In the genomic region with DNA sequence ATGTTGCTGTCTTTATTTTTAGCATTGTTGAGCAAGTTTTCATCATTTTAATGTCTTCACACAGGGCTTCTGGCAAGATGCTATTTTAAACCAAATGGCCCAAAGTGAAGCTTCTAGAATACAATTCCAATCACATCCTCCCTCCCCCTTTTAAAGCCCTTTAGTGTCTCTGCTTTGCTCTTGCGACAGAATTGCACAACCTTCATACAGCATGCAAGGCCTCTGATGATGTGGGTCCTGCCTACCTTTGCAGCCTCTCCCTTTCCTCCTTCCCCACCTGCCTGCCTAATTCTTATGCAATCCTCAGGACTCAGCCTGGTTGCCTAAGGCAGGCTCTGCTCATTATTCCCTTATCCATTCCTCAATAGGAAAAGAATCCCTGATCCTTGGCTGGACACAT, we compare ENCODE assay signal across 18 cellular contexts.
DNase-seq lines count a peak whose midpoint lies in the region; ATAC-seq and TF ChIP-seq lines count a peak whose summit lies in the region.
"Had no signal": no experiment of that assay in that cellular context is flagged by ENCODE, and none has a peak within 500 bp of the region (broad histone marks: within the 10 kb centered on the region; RNA-seq: fewer than 3 reads in every experiment).

No MANE protein-coding gene starts in this region.

- 86% methylated on average over 1 of the region's 1 CpG; no CpG with 5 or more reads in 1 of the 2 experiments for WGBS in IMR-90 (ENCODE audit: extremely low coverage in 2 of 2, insufficient read length in 1 of 2), 2 experiments

- H3K9ac ChIP-seq in IMR-90 (ENCODE audit: low read depth, low read length) = no peak overlapping the region
- H3K9ac ChIP-seq: SK-N-SH had no signal

- no peak overlapping the region for H3K4ac ChIP-seq in IMR-90 (ENCODE audit: low read depth, low read length)

- H2BK15ac ChIP-seq in IMR-90 (ENCODE audit: low read depth, low read length) = no peak overlapping the region

- no peak overlapping the region for H3K18ac ChIP-seq in IMR-90 (ENCODE audit: low read depth, low read length)

- H3K27me3 ChIP-seq in IMR-90 (ENCODE audit: control insufficient read depth, insufficient read depth, low read length) (no peaks in the 10 kb centered on the region), lower lobe of right lung (ENCODE audit: low read depth) (no peaks in the 10 kb centered on the region), WERI-Rb-1 (ENCODE audit: insufficient read depth, low read depth, severe bottlenecking) (no peaks in the 10 kb centered on the region)
- H3K27me3 ChIP-seq: sigmoid colon had no signal

- no peak overlapping the region for H2AK9ac ChIP-seq in IMR-90 (replicated peaks; ENCODE audit: low read depth, low read length, poor library complexity)

- peaks cover 2% of the 10 kb centered on the region; the same call in 1 of the 2 replicates for H3K9me1 ChIP-seq in IMR-90 (ENCODE audit: insufficient read depth, low read length)

- TF ChIP-seq CTCF in IMR-90 (conservative IDR thresholded peaks at IDR 0.05; ENCODE audit: low read depth, low read length) = no peak
- TF ChIP-seq CTCF in lower lobe of right lung (IDR thresholded peaks at IDR 0.05) = no peak
- no peak for TF ChIP-seq CTCF in WERI-Rb-1 (IDR thresholded peaks at IDR 0.05; ENCODE audit: low read depth, low read length)

- CTCF ChIA-PET in IMR-90 (lab: Yijun Ruan, JAX) = no interaction called here

- BruUV-seq in IMR-90 (replicated peaks; lab: Mats Ljungman, UMichigan) = no TSS peak

- H3K56ac ChIP-seq in IMR-90 (ENCODE audit: extremely low read depth, insufficient read depth, low read length) = no peak overlapping the region

- no peak overlapping the region for H4K5ac ChIP-seq in IMR-90 (ENCODE audit: low read depth, low read length)

- dilution Hi-C loops in IMR-90 (cut with HindIII; ENCODE audit: low sequenced_read_pairs, unreplicated experiment) = no loop called here

- peaks cover 32% of the 10 kb centered on the region for H3K9me3 Mint-ChIP-seq in T-helper 1 cell treated with Interleukin-12 subunit alpha and Interleukin-12 subunit beta and Interleukin-4 antibody, amounts not matched to agents 30 μg/mL and 1 μg/mL, for 36 hours
- H3K9me3 Mint-ChIP-seq in activated T-helper 17 cell treated with anti-CD3 and anti-CD28 coated beads, Interleukin-2, amount 50 U/mL, for 72 hours = peaks cover 4% of the 10 kb centered on the region

- ATAC-seq in IMR-90 (ENCODE audit: low read depth) (no peak), lower lobe of right lung (peak; percentile 40 to 52), GM18502 (IDR thresholded peaks at IDR 0.05; ENCODE audit: poor library complexity, unreplicated experiment) (no peak)
- no peak for ATAC-seq in activated T-helper 17 cell treated with anti-CD3 and anti-CD28 coated beads, Interleukin-2, amount 50 U/mL, for 72 hours (replicated peaks)

- no peaks in the 10 kb centered on the region for H3K27me3 Mint-ChIP-seq in T-helper 1 cell treated with Interleukin-12 subunit alpha and Interleukin-12 subunit beta and Interleukin-4 antibody, amounts not matched to agents 30 μg/mL and 1 μg/mL, for 36 hours (ENCODE audit: low read depth)
- no peaks in the 10 kb centered on the region for H3K27me3 Mint-ChIP-seq in activated T-helper 17 cell treated with anti-CD3 and anti-CD28 coated beads, Interleukin-2, amount 50 U/mL, for 72 hours
- H3K27me3 Mint-ChIP-seq: CD4-positive, alpha-beta memory T cell had no signal

- H3K4me3 ChIP-seq in IMR-90 (ENCODE audit: insufficient read depth, low read depth, low read length) (no peak overlapping the region), lower lobe of right lung (no peak overlapping the region), WERI-Rb-1 (ENCODE audit: low read depth, low read length) (no peak overlapping the region)
- H3K4me3 ChIP-seq: sigmoid colon, thoracic aorta had no signal

- no peak overlapping the region for H3K14ac ChIP-seq in IMR-90 (replicated peaks; ENCODE audit: low read depth, low read length)

- peaks cover 34% of the 10 kb centered on the region for H3K36me3 Mint-ChIP-seq in T-helper 1 cell treated with Interleukin-12 subunit alpha and Interleukin-12 subunit beta and Interleukin-4 antibody, amounts not matched to agents 30 μg/mL and 1 μg/mL, for 36 hours (ENCODE audit: low read depth)
- no peaks in the 10 kb centered on the region for H3K36me3 Mint-ChIP-seq in activated T-helper 17 cell treated with anti-CD3 and anti-CD28 coated beads, Interleukin-2, amount 50 U/mL, for 72 hours (ENCODE audit: low read depth)

- H3K4me1 Mint-ChIP-seq in T-helper 1 cell treated with Interleukin-12 subunit alpha and Interleukin-12 subunit beta and Interleukin-4 antibody, amounts not matched to agents 30 μg/mL and 1 μg/mL, for 36 hours (ENCODE audit: low read depth) = peaks cover 62% of the 10 kb centered on the region
- H3K4me1 Mint-ChIP-seq in activated T-helper 17 cell treated with anti-CD3 and anti-CD28 coated beads, Interleukin-2, amount 50 U/mL, for 72 hours = peaks cover 28% of the 10 kb centered on the region

- peaks cover 4% of the 10 kb centered on the region; the same call in 1 of the 2 replicates for H3K4me1 ChIP-seq in IMR-90 (ENCODE audit: control insufficient read depth, insufficient read depth, low read length)
- no peaks in the 10 kb centered on the region for H3K4me1 ChIP-seq in lower lobe of right lung
- H3K4me1 ChIP-seq: sigmoid colon had no signal

- no peak overlapping the region for H2BK5ac ChIP-seq in IMR-90 (ENCODE audit: low read depth, low read length, poor library complexity, severe bottlenecking)

- H3K4me2 ChIP-seq in IMR-90 (ENCODE audit: low read depth, low read length) = no peak overlapping the region
- H3K4me2 ChIP-seq: SK-N-SH had no signal

- H3K27ac Mint-ChIP-seq in T-helper 1 cell treated with Interleukin-12 subunit alpha and Interleukin-12 subunit beta and Interleukin-4 antibody, amounts not matched to agents 30 μg/mL and 1 μg/mL, for 36 hours = peak overlapping the region; percentile 95
- peak overlapping the region; percentile 64 for H3K27ac Mint-ChIP-seq in activated T-helper 17 cell treated with anti-CD3 and anti-CD28 coated beads, Interleukin-2, amount 50 U/mL, for 72 hours
- H3K27ac Mint-ChIP-seq: endodermal cell had no signal

- no peak overlapping the region for H2AFZ ChIP-seq in IMR-90 (replicated peaks; ENCODE audit: low read length, poor library complexity)

- no peak overlapping the region for H4K91ac ChIP-seq in IMR-90 (ENCODE audit: insufficient read depth, low read depth, low read length)

- DNase-seq in T-helper 1 cell (no peak), IMR-90 (no peak), lower lobe of right lung (no peak), WERI-Rb-1 (no peak)
- DNase-seq in activated CD8-positive, alpha-beta memory T cell treated with anti-CD3 and anti-CD28 coated beads, Interleukin-2, amount 50 U/mL, for 4 hours = no peak
- DNase-seq: activated CD8-positive, alpha-beta memory T cell treated with anti-CD3 and anti-CD28 coated beads, Interleukin-2, amount 50 U/mL, for 48 hours; CD4-positive, alpha-beta memory T cell; central memory CD4-positive, alpha-beta T cell; endodermal cell; NCI-H345; sigmoid colon; SK-N-SH; stimulated activated CD4-positive, alpha-beta T cell treated with anti-CD3 and anti-CD28 coated beads, Interleukin-4, amount 100 ng/mL, for 1 hour had no signal

- no peak for TF ChIP-seq POLR2A in IMR-90 (IDR thresholded peaks at IDR 0.05; ENCODE audit: low read depth, low read length)

- no peaks in the 10 kb centered on the region; the same call in 1 of the 2 replicates for H3K36me3 ChIP-seq in IMR-90 (ENCODE audit: control insufficient read depth, insufficient read depth, low read length)
- no peaks in the 10 kb centered on the region for H3K36me3 ChIP-seq in lower lobe of right lung
- peaks cover 29% of the 10 kb centered on the region for H3K36me3 ChIP-seq in WERI-Rb-1
- H3K36me3 ChIP-seq: thoracic aorta had no signal

- no peak overlapping the region for H2AK5ac ChIP-seq in IMR-90 (ENCODE audit: low read depth, low read length)

- no peaks in the 10 kb centered on the region for H4K20me1 ChIP-seq in IMR-90 (ENCODE audit: insufficient read depth, low read length)

- no peak overlapping the region for H2BK120ac ChIP-seq in IMR-90 (ENCODE audit: low read depth, low read length)

- H3K4me3 Mint-ChIP-seq in T-helper 1 cell treated with Interleukin-12 subunit alpha and Interleukin-12 subunit beta and Interleukin-4 antibody, amounts not matched to agents 30 μg/mL and 1 μg/mL, for 36 hours = peak overlapping the region; percentile 75
- peak overlapping the region; percentile 60 for H3K4me3 Mint-ChIP-seq in activated T-helper 17 cell treated with anti-CD3 and anti-CD28 coated beads, Interleukin-2, amount 50 U/mL, for 72 hours
- H3K4me3 Mint-ChIP-seq: endodermal cell had no signal

- no peaks in the 10 kb centered on the region for H3K79me1 ChIP-seq in IMR-90 (ENCODE audit: low read depth in 1 of 2, low read length in 2 of 2)

- POLR2A ChIA-PET in IMR-90 (lab: Charles Lee; ENCODE audit: unreplicated experiment) = no interaction called here

- TF ChIP-seq RAD21 in IMR-90 (IDR thresholded peaks at IDR 0.05; ENCODE audit: low read length) = no peak

- H4K8ac ChIP-seq in IMR-90 (ENCODE audit: low read depth in 2 of 2, low read length in 2 of 2) = no peak overlapping the region

- H3K23ac ChIP-seq in IMR-90 (ENCODE audit: low read depth, low read length) = no peak overlapping the region

- no peak overlapping the region for H2BK20ac ChIP-seq in IMR-90 (ENCODE audit: low read depth, low read length)

- no peak overlapping the region for H3K27ac ChIP-seq in IMR-90 (ENCODE audit: insufficient read depth, low read length)
- H3K27ac ChIP-seq in lower lobe of right lung = no peak overlapping the region
- H3K27ac ChIP-seq in WERI-Rb-1 = no peak overlapping the region; the same call in 1 of the 2 replicates
- H3K27ac ChIP-seq: sigmoid colon, thoracic aorta, VCaP had no signal

- in situ Hi-C loops in IMR-90 (cut with MboI; ENCODE audit: low sequenced_read_pairs) = loop anchor here (10.0 kb wide), 1 partner anchor 136 kb away; no protein-coding TSS in a partner anchor

- intact Hi-C loops in IMR-90 (cut with micrococcal nuclease) (no loop called here), lower lobe of right lung (cut with DNase I) (no loop called here)

- H3K9me3 ChIP-seq in IMR-90 (ENCODE audit: control insufficient read depth, insufficient read depth, low read length) = peaks cover 11% of the 10 kb centered on the region
- H3K9me3 ChIP-seq in lower lobe of right lung = no peaks in the 10 kb centered on the region
- peaks cover 21% of the 10 kb centered on the region for H3K9me3 ChIP-seq in WERI-Rb-1 (ENCODE audit: severe bottlenecking)
- H3K9me3 ChIP-seq: SK-N-SH, thoracic aorta had no signal

TF ChIP-seq in IMR-90, 13 proteins besides CTCF, POLR2A, EP300 and RAD21:
- no peak for TF ChIP-seq RCOR1 (IDR thresholded peaks at IDR 0.05; ENCODE audit: insufficient replicate concordance, low read length)
- no peak for TF ChIP-seq BHLHE40 (IDR thresholded peaks at IDR 0.05; ENCODE audit: low read depth, low read length)
- peak; percentile 74 for TF ChIP-seq CEBPB (IDR thresholded peaks at IDR 0.05; ENCODE audit: low read depth, low read length)
- no peak for TF ChIP-seq SMC3 (IDR thresholded peaks at IDR 0.05; ENCODE audit: low read depth, low read length)
- no peak for TF ChIP-seq CHD1 (IDR thresholded peaks at IDR 0.05; ENCODE audit: low read depth, low read length)
- TF ChIP-seq MAFK (IDR thresholded peaks at IDR 0.05; ENCODE audit: low read depth, low read length) = no peak

Comparison
In these comparisons a context has a peak if more than half of its experiments do, and no peak if none do; other contexts are left out.
1. ATAC-seq: peak in lower lobe of right lung (2 of 2); none in IMR-90 (single experiment), activated T-helper 17 cell treated with anti-CD3 and anti-CD28 coated beads, Interleukin-2, amount 50 U/mL, for 72 hours (single experiment) and GM18502 (single experiment).